20 cellular contexts compared by ENCODE assay signal in genomic region chr2:233137040-233137439, GRCh38.
"Had no signal": no experiment of that assay in that cellular context is flagged by ENCODE, and none has a peak within 500 bp of the region (broad histone marks: within the 10 kb centered on the region; RNA-seq: fewer than 3 reads in every experiment).

No MANE protein-coding gene starts in this region.

- FAIRE-seq: frontal cortex, keratinocyte, small intestine had no signal

- H3K27me3 Mint-ChIP-seq: effector memory CD8-positive, alpha-beta T cell; stimulated activated naive CD8-positive, alpha-beta T cell treated with anti-CD3 and anti-CD28 coated beads, Interleukin-15, amount 100 ng/mL, for 72 hours had no signal

- H3K9me3 Mint-ChIP-seq: effector memory CD8-positive, alpha-beta T cell; immature natural killer cell had no signal

- ATAC-seq: effector memory CD8-positive, alpha-beta T cell; left ventricle myocardium superior; lower lobe of right lung; right lobe of liver; stimulated activated naive CD8-positive, alpha-beta T cell treated with anti-CD3 and anti-CD28 coated beads, Interleukin-15, amount 100 ng/mL, for 72 hours; upper lobe of right lung had no signal

- H3K27ac Mint-ChIP-seq: effector memory CD8-positive, alpha-beta T cell; nephron; neural progenitor cell; progenitor cell of endocrine pancreas; stimulated activated naive CD8-positive, alpha-beta T cell treated with anti-CD3 and anti-CD28 coated beads, Interleukin-15, amount 100 ng/mL, for 72 hours had no signal

- H3K4me3 Mint-ChIP-seq: effector memory CD8-positive, alpha-beta T cell; immature natural killer cell; nephron; neural progenitor cell; stimulated activated naive CD8-positive, alpha-beta T cell treated with anti-CD3 and anti-CD28 coated beads, Interleukin-15, amount 100 ng/mL, for 72 hours had no signal

- H3K4me1 Mint-ChIP-seq: nephron had no signal

- H3K36me3 Mint-ChIP-seq: neural progenitor cell had no signal

- DNase-seq: cortex of kidney; effector memory CD8-positive, alpha-beta T cell; hypothalamus; immature natural killer cell; left ventricle myocardium superior; lower lobe of right lung; right lobe of liver; small intestine; stimulated activated CD4-positive, alpha-beta T cell treated with anti-CD3 and anti-CD28 coated beads, Interleukin-15, amount 100 ng/mL, for 24 hours; stimulated activated CD4-positive, alpha-beta T cell treated with anti-CD3 and anti-CD28 coated beads, Interleukin-2, amount 100 ng/mL, for 48 hours; stimulated activated naive CD4-positive, alpha-beta T cell; stimulated activated naive CD8-positive, alpha-beta T cell treated with anti-CD3 and anti-CD28 coated beads, Interleukin-15, amount 100 ng/mL, for 72 hours; transverse colon; upper lobe of right lung; uterus had no signal
